Comparison of ENCODE assay signal across 9 cellular contexts in the genomic region with DNA sequence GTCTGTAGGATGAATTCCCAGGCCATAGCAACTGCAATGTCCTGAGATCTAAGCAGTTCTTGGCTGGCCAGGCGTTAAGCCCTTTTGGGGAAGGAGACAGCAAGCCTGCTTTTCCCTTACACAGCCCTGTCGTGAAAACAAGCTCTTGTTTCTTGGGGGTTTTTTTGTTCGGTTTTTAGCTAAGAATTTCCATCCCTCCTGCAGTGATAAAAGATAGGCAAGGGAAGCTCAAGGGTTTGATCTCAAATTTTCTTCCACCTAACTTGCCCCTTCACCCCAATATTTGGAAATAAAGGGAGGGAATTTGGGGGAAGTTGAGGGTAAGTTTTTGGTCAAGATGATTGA. TPM values are rescaled to one million over a fixed set of nuclear protein-coding genes. Genes with fewer than 3 reads are reported as not detected.
A peak's percentile ranks its signal among the peaks of the same experiment; 100 is the strongest.
DNase-seq lines count a peak whose midpoint lies in the region; ATAC-seq and TF ChIP-seq lines count a peak whose summit lies in the region.
"Had no signal": no experiment of that assay in that cellular context is flagged by ENCODE, and none has a peak within 500 bp of the region (broad histone marks: within the 10 kb centered on the region; RNA-seq: fewer than 3 reads in every experiment).

No MANE protein-coding gene starts in this region.

- POLR2A ChIA-PET in RWPE1 (lab: Yijun Ruan, JAX; ENCODE audit: low non-redundant PET), result no interaction called here

- no peaks in the 10 kb centered on the region for H4K20me1 ChIP-seq in fibroblast of lung (ENCODE audit: control insufficient read depth, extremely low read depth, insufficient read depth, low read length)

- no peaks in the 10 kb centered on the region for H3K9me3 ChIP-seq in fibroblast of lung (ENCODE audit: control insufficient read depth, insufficient read depth, low read depth, low read length)

- H3K4me2 ChIP-seq in fibroblast of lung (ENCODE audit: extremely low read depth, insufficient read depth, low read length), result peak overlapping the region; percentile 89

- H3K9me3 Mint-ChIP-seq in progenitor cell of endocrine pancreas (ENCODE audit: low read depth), result no peaks in the 10 kb centered on the region

- H3K36me3 ChIP-seq in fibroblast of lung (ENCODE audit: control insufficient read depth, insufficient read depth, low read length), result no peaks in the 10 kb centered on the region

- DNase-seq in GM13977 (ENCODE audit: low spot score) (peak; percentile 17), RWPE1 (ENCODE audit: low spot score) (no peak), fibroblast of lung (ENCODE audit: low read depth in 2 of 2) (peak in 1 of 2 donors; percentile 28), progenitor cell of endocrine pancreas (ENCODE audit: low spot score, unreplicated experiment) (no peak), NCI-H146 (lab: John Stamatoyannopoulos, UW) (no peak), SHP77 treated with DMSO at 0.1 percent for 48 hours (lab: John Stamatoyannopoulos, UW) (no peak), kidney glomerular epithelial cell (lab: John Stamatoyannopoulos, UW) (no peak)
- DNase-seq: activated CD4-positive, alpha-beta T cell treated with anti-CD3 and anti-CD28 coated beads for 1 hour had no signal

- CTCF ChIA-PET in RWPE1 (lab: Yijun Ruan, JAX), result interaction anchor here (1.2 to 5.5 kb wide), 3 partner anchors 16 to 212 kb away, joined by 5 to 46 read pairs (median 5); no protein-coding TSS in a partner anchor

- peak overlapping the region; percentile 64 to 81 (median 73) for H3K4me3 ChIP-seq in fibroblast of lung (replicated peaks in 1 of 4; ENCODE audit: control extremely low read depth in 1 of 4, insufficient read depth in 1 of 4, low read depth in 3 of 4, low read length in 4 of 4)

- TF ChIP-seq CTCF in GM13977 (IDR thresholded peaks at IDR 0.05; ENCODE audit: extremely low read depth, insufficient read depth, missing control alignments) (no peak), RWPE1 (conservative IDR thresholded peaks at IDR 0.05; ENCODE audit: low read depth) (no peak), fibroblast of lung (conservative IDR thresholded peaks at IDR 0.05 in 1 of 2, IDR thresholded peaks at IDR 0.05 in 1 of 2; ENCODE audit: low read depth in 1 of 2, low read length in 2 of 2) (no peak), progenitor cell of endocrine pancreas (IDR thresholded peaks at IDR 0.05; ENCODE audit: unreplicated experiment) (no peak)

- no peaks in the 10 kb centered on the region for H3K36me3 Mint-ChIP-seq in progenitor cell of endocrine pancreas (ENCODE audit: insufficient read depth)

- H3K27me3 Mint-ChIP-seq in progenitor cell of endocrine pancreas, result peaks cover 15% of the 10 kb centered on the region

- H3K4me1 Mint-ChIP-seq in progenitor cell of endocrine pancreas (ENCODE audit: low read depth), result peaks cover 38% of the 10 kb centered on the region

- H2AFZ ChIP-seq in fibroblast of lung (ENCODE audit: low read length), result no peak overlapping the region

- no peak overlapping the region for H3K9ac ChIP-seq in fibroblast of lung (ENCODE audit: insufficient read depth, low read length)

- peaks cover 2% of the 10 kb centered on the region for H3K27me3 ChIP-seq in fibroblast of lung (ENCODE audit: control insufficient read depth, insufficient read depth, low read length)

- H3K27ac ChIP-seq in RWPE1, result peak overlapping the region; percentile 84
- no peak overlapping the region for H3K27ac ChIP-seq in fibroblast of lung (ENCODE audit: insufficient read depth, low read length)

- in situ Hi-C loops in GM13977 (cut with MboI; ENCODE audit: low pct_unique_long_range_greater_than_20kb, low sequenced_read_pairs, unreplicated experiment), result loop anchor here (5.0 kb wide), 1 partner anchor 211 kb away; no protein-coding TSS in a partner anchor

- no peaks in the 10 kb centered on the region for H3K79me2 ChIP-seq in fibroblast of lung (ENCODE audit: control insufficient read depth, insufficient read depth, low read length)

- no peak for ATAC-seq in HG02588 (IDR thresholded peaks at IDR 0.05; ENCODE audit: unreplicated experiment)

- H3K4me3 Mint-ChIP-seq in progenitor cell of endocrine pancreas (ENCODE audit: low read depth), result peak overlapping the region; percentile 85

- peak overlapping the region; percentile 35 for H3K27ac Mint-ChIP-seq in progenitor cell of endocrine pancreas

- H3K4me1 ChIP-seq in fibroblast of lung (ENCODE audit: control insufficient read depth, extremely low read depth, insufficient read depth, low read length), result no peaks in the 10 kb centered on the region

RNA-seq across cellular contexts. Expression of a gene that starts 1.5 kb away (rescaled TPM):
- total RNA-seq in fibroblast of lung (4.8 and 12.6 TPM in 2 replicates), progenitor cell of endocrine pancreas (46.3 and 49.7 TPM in 2 replicates)
- polyA plus RNA-seq in fibroblast of lung, result 6.3 and 8.9 TPM in 2 replicates
- polyA plus RNA-seq in fibroblast of lung (2012), result 7.0 and 10.5 TPM in 2 replicates
- polyA minus RNA-seq in fibroblast of lung (ENCODE audit: low replicate concordance), result 4.5 and 11.5 TPM in 2 replicates
